ENCODE assay signal across 19 cellular contexts in genomic region chr3:64555351-64555750, GRCh38.
DNase-seq lines count a peak whose midpoint lies in the region; ATAC-seq and TF ChIP-seq lines count a peak whose summit lies in the region.
"Had no signal": no experiment of that assay in that cellular context is flagged by ENCODE, and none has a peak within 500 bp of the region (broad histone marks: within the 10 kb centered on the region; RNA-seq: fewer than 3 reads in every experiment).

No MANE protein-coding gene starts in this region.

- no peaks in the 10 kb centered on the region for H3K9me3 Mint-ChIP-seq in activated CD4-positive, alpha-beta T cell treated with anti-CD3 and anti-CD28 coated beads, Interleukin-2, amount 10 ng/mL, durations not matched to agents 24 days and 14 days
- no peaks in the 10 kb centered on the region for H3K9me3 Mint-ChIP-seq in activated CD4-positive, alpha-beta T cell treated with anti-CD3 and anti-CD28 coated beads for 36 hours (ENCODE audit: low read depth)
- H3K9me3 Mint-ChIP-seq in endothelial cell (ENCODE audit: unreplicated experiment) (no peaks in the 10 kb centered on the region), nephron (no peaks in the 10 kb centered on the region), osteocyte (ENCODE audit: unreplicated experiment) (no peaks in the 10 kb centered on the region)
- H3K9me3 Mint-ChIP-seq: CD4-positive, alpha-beta T cell; HFFc6 had no signal

- POLR2A ChIA-PET in activated CD4-positive, alpha-beta T cell treated with anti-CD3 and anti-CD28 coated beads for 36 hours (lab: Charles Lee), result no interaction called here

- CTCF ChIA-PET in activated CD4-positive, alpha-beta T cell treated with anti-CD3 and anti-CD28 coated beads for 36 hours (lab: Charles Lee), result interaction anchor here (0.6 kb wide), 2 partner anchors 21 to 414 kb away, joined by 3 to 4 read pairs; no protein-coding TSS in a partner anchor

- H3K4me3 ChIP-seq in testis, result no peak overlapping the region
- H3K4me3 ChIP-seq: A549, GM23248 had no signal

- no peak overlapping the region for H3K4me3 Mint-ChIP-seq in activated CD4-positive, alpha-beta T cell treated with anti-CD3 and anti-CD28 coated beads, Interleukin-2, amount 10 ng/mL, durations not matched to agents 24 days and 14 days
- H3K4me3 Mint-ChIP-seq in activated CD4-positive, alpha-beta T cell treated with anti-CD3 and anti-CD28 coated beads for 36 hours, result no peak overlapping the region
- H3K4me3 Mint-ChIP-seq in endothelial cell (ENCODE audit: unreplicated experiment) (peak overlapping the region; percentile 29), nephron (no peak overlapping the region), osteocyte (ENCODE audit: unreplicated experiment) (no peak overlapping the region)
- H3K4me3 Mint-ChIP-seq: CD4-positive, alpha-beta T cell; HFFc6 had no signal

- ATAC-seq in activated CD4-positive, alpha-beta T cell treated with anti-CD3 and anti-CD28 coated beads for 36 hours, result no peak
- ATAC-seq: A549, HCT116, HepG2 had no signal

- H3K27me3 ChIP-seq in testis, result no peaks in the 10 kb centered on the region

- intact Hi-C loops in activated CD4-positive, alpha-beta T cell treated with anti-CD3 and anti-CD28 coated beads, Interleukin-2, amount 10 ng/mL, durations not matched to agents 24 days and 14 days (cut with micrococcal nuclease), result no loop called here
- intact Hi-C loops in activated CD4-positive, alpha-beta T cell treated with anti-CD3 and anti-CD28 coated beads for 36 hours (cut with DNase I, micrococcal nuclease), result no loop called here
- intact Hi-C loops in testis (cut with DNase I; ENCODE audit: low total_unique reads), result no loop called here

- no peaks in the 10 kb centered on the region for H3K27me3 Mint-ChIP-seq in activated CD4-positive, alpha-beta T cell treated with anti-CD3 and anti-CD28 coated beads, Interleukin-2, amount 10 ng/mL, durations not matched to agents 24 days and 14 days
- H3K27me3 Mint-ChIP-seq in activated CD4-positive, alpha-beta T cell treated with anti-CD3 and anti-CD28 coated beads for 36 hours, result peaks cover 9% of the 10 kb centered on the region
- H3K27me3 Mint-ChIP-seq in endothelial cell (ENCODE audit: unreplicated experiment) (peaks cover 1% of the 10 kb centered on the region), nephron (ENCODE audit: low read depth) (no peaks in the 10 kb centered on the region), osteocyte (ENCODE audit: unreplicated experiment) (peaks cover 8% of the 10 kb centered on the region)

- H3K27ac Mint-ChIP-seq in activated CD4-positive, alpha-beta T cell treated with anti-CD3 and anti-CD28 coated beads, Interleukin-2, amount 10 ng/mL, durations not matched to agents 24 days and 14 days, result peak overlapping the region; percentile 28
- no peak overlapping the region for H3K27ac Mint-ChIP-seq in activated CD4-positive, alpha-beta T cell treated with anti-CD3 and anti-CD28 coated beads for 36 hours
- H3K27ac Mint-ChIP-seq in endothelial cell (ENCODE audit: unreplicated experiment) (no peak overlapping the region), nephron (peak overlapping the region; percentile 50 to 95 (median 93)), osteocyte (ENCODE audit: unreplicated experiment) (no peak overlapping the region)
- H3K27ac Mint-ChIP-seq: CD4-positive, alpha-beta T cell; HFFc6 had no signal

- H3K4me1 Mint-ChIP-seq in activated CD4-positive, alpha-beta T cell treated with anti-CD3 and anti-CD28 coated beads, Interleukin-2, amount 10 ng/mL, durations not matched to agents 24 days and 14 days, result no peaks in the 10 kb centered on the region
- H3K4me1 Mint-ChIP-seq in activated CD4-positive, alpha-beta T cell treated with anti-CD3 and anti-CD28 coated beads for 36 hours, result no peaks in the 10 kb centered on the region
- peaks cover 7% of the 10 kb centered on the region for H3K4me1 Mint-ChIP-seq in endothelial cell (ENCODE audit: unreplicated experiment)
- peaks cover 63% of the 10 kb centered on the region for H3K4me1 Mint-ChIP-seq in nephron
- no peaks in the 10 kb centered on the region for H3K4me1 Mint-ChIP-seq in osteocyte (ENCODE audit: unreplicated experiment)

- no peaks in the 10 kb centered on the region for H3K9me3 ChIP-seq in testis
- H3K9me3 ChIP-seq: A549, Caco-2 had no signal

- no peak for TF ChIP-seq POLR2A in testis (IDR thresholded peaks at IDR 0.05)

- H3K27ac ChIP-seq in testis, result no peak overlapping the region
- H3K27ac ChIP-seq: 22Rv1, A549, C4-2B, GM23248 had no signal

- no peak for DNase-seq in activated CD4-positive, alpha-beta T cell treated with anti-CD3 and anti-CD28 coated beads, Interleukin-2, amount 10 ng/mL, durations not matched to agents 24 days and 14 days
- DNase-seq in activated CD4-positive, alpha-beta T cell treated with anti-CD3 and anti-CD28 coated beads for 36 hours, result no peak
- DNase-seq in endothelial cell (ENCODE audit: low spot score) (no peak), osteocyte (ENCODE audit: extremely low spot score, unreplicated experiment) (peak; percentile 46), GF-D8 (lab: John Stamatoyannopoulos, UW) (no peak), testis (no peak), NOMO-1 treated with dmso at 0.1 percent for 144 hours (lab: John Stamatoyannopoulos, UW; ENCODE audit: unreplicated experiment) (no peak)
- DNase-seq: AML-193; Caco-2; CD4-positive, alpha-beta T cell; GM23248; H7; HFFc6 had no signal

- peaks cover 3% of the 10 kb centered on the region for H3K4me1 ChIP-seq in testis
- H3K4me1 ChIP-seq: A549 had no signal

- H3K36me3 Mint-ChIP-seq in activated CD4-positive, alpha-beta T cell treated with anti-CD3 and anti-CD28 coated beads, Interleukin-2, amount 10 ng/mL, durations not matched to agents 24 days and 14 days (ENCODE audit: low read depth), result no peaks in the 10 kb centered on the region
- no peaks in the 10 kb centered on the region for H3K36me3 Mint-ChIP-seq in activated CD4-positive, alpha-beta T cell treated with anti-CD3 and anti-CD28 coated beads for 36 hours (ENCODE audit: low read depth)
- H3K36me3 Mint-ChIP-seq in endothelial cell (ENCODE audit: low read depth, unreplicated experiment) (peaks cover 83% of the 10 kb centered on the region), nephron (ENCODE audit: low read depth) (peaks cover 90% of the 10 kb centered on the region), osteocyte (ENCODE audit: unreplicated experiment) (no peaks in the 10 kb centered on the region)

- H3K36me3 ChIP-seq in testis (ENCODE audit: low read depth, missing control alignments), result no peaks in the 10 kb centered on the region

- 90 to 97% methylated on average over 3 of the region's 3 CpGs for WGBS in testis, 2 donors

- TF ChIP-seq CTCF in endothelial cell (IDR thresholded peaks at IDR 0.05; ENCODE audit: unreplicated experiment) (no peak), nephron (IDR thresholded peaks at IDR 0.05; ENCODE audit: unreplicated experiment in 3 of 3) (no peak), osteocyte (IDR thresholded peaks at IDR 0.05) (no peak), testis (IDR thresholded peaks at IDR 0.05) (no peak)

Comparison
In these comparisons a context has a peak if more than half of its experiments do, and no peak if none do; other contexts are left out.
1. H3K27ac Mint-ChIP-seq: peak in activated CD4-positive, alpha-beta T cell treated with anti-CD3 and anti-CD28 coated beads, Interleukin-2, amount 10 ng/mL, durations not matched to agents 24 days and 14 days (single experiment) and nephron (3 of 3); none in activated CD4-positive, alpha-beta T cell treated with anti-CD3 and anti-CD28 coated beads for 36 hours (single experiment), endothelial cell (single experiment) and osteocyte (single experiment).